In the genomic region with DNA sequence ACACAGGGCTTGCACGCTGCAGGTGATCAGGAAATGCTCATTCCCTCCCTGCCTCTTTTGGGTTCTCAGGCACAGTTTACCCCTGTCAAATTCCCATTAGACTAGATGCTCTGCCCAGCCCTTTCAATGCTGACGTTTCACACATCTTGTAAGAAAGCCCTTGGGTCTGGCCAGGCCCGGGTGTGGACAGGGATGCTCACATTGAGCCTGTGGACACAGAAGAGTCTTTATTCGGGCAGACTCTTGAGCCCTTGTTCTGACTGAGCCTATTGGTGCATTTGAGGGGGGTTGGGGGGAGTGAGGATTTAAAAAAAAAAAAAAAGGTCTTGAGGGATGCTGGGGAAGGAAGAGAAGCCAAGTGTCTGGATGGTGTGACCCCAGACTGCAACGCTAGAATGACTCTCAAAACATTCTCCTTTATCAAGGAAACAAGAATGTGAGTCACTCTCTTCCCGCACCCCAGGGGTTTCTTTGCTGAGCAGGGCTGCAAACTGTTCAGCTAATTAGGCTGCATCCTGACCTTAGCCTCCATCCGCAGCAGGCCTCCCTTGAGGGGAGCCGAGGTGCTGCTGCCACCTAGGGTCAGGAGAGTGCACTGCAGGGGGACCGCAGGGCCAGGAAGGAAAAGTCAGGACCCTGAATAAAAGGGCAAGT, we compare ENCODE assay signal across 8 cellular contexts. TPM values are rescaled to one million over a fixed set of nuclear protein-coding genes. Genes with fewer than 3 reads are reported as not detected.
DNase-seq lines count a peak whose midpoint lies in the region; ATAC-seq and TF ChIP-seq lines count a peak whose summit lies in the region.

No MANE protein-coding gene starts in this region.

- H3K9me3 ChIP-seq in BE2C (no peaks in the 10 kb centered on the region), parathyroid adenoma (ENCODE audit: control insufficient read depth, low read length) (no peaks in the 10 kb centered on the region)

- ATAC-seq in GM18870 (IDR thresholded peaks at IDR 0.05; ENCODE audit: unreplicated experiment) (peak; percentile 68), HG03378 (IDR thresholded peaks at IDR 0.05; ENCODE audit: unreplicated experiment) (peak; percentile 66)

- H3K36me3 ChIP-seq in BE2C (no peaks in the 10 kb centered on the region), parathyroid adenoma (ENCODE audit: control insufficient read depth, insufficient read depth, low read length) (no peaks in the 10 kb centered on the region)

- H3K27me3 ChIP-seq in BE2C (no peaks in the 10 kb centered on the region), parathyroid adenoma (ENCODE audit: control insufficient read depth, insufficient read depth, low read length) (peaks cover 3% of the 10 kb centered on the region)

- no peaks in the 10 kb centered on the region for H3K79me2 ChIP-seq in parathyroid adenoma

- no peak overlapping the region for H3K9ac ChIP-seq in parathyroid adenoma

- TF ChIP-seq CTCF in BE2C (IDR thresholded peaks at IDR 0.05; ENCODE audit: low read depth, low read length): peak; percentile 93
- TF ChIP-seq CTCF in parathyroid adenoma (IDR thresholded peaks at IDR 0.05): peak; percentile 99

- H3K27ac ChIP-seq in parathyroid adenoma: no peak overlapping the region

- H2AFZ ChIP-seq in parathyroid adenoma: no peak overlapping the region

- H3K4me1 ChIP-seq in BE2C (no peaks in the 10 kb centered on the region), parathyroid adenoma (no peaks in the 10 kb centered on the region)

- DNase-seq in BE2C (peak; percentile 58), RPMI8226 (peak; percentile 51), glomerular visceral epithelial cell (ENCODE audit: extremely low spot score) (peak; percentile 54), NCI-H1930 (lab: John Stamatoyannopoulos, UW) (no peak)
- peak; percentile 28 for DNase-seq in activated gamma-delta T cell treated with anti-CD3 and anti-CD28 coated beads, Interleukin-2, amount 50 U/mL, for 16 hours (ENCODE audit: low read depth)

- H3K4me3 ChIP-seq in BE2C (ENCODE audit: low read depth, low read length) (no peak overlapping the region), parathyroid adenoma (ENCODE audit: low read depth, low read length) (no peak overlapping the region)

- H3K4me2 ChIP-seq in parathyroid adenoma (ENCODE audit: low read length): no peak overlapping the region

RNA-seq across cellular contexts. Expression of a gene that starts 53.6 kb away (rescaled TPM):
- polyA plus RNA-seq in BE2C (2012; ENCODE audit: insufficient read depth, insufficient read length, low read depth): not detected

Comparison
In these comparisons a context has a peak if more than half of its experiments do, and no peak if none do; other contexts are left out.
1. DNase-seq: peak in BE2C (single experiment), RPMI8226 (single experiment), activated gamma-delta T cell treated with anti-CD3 and anti-CD28 coated beads, Interleukin-2, amount 50 U/mL, for 16 hours (single experiment) and glomerular visceral epithelial cell (single experiment); none in NCI-H1930 (0 of 2).